ENCODE assay signal across 12 cellular contexts in the genomic region with DNA sequence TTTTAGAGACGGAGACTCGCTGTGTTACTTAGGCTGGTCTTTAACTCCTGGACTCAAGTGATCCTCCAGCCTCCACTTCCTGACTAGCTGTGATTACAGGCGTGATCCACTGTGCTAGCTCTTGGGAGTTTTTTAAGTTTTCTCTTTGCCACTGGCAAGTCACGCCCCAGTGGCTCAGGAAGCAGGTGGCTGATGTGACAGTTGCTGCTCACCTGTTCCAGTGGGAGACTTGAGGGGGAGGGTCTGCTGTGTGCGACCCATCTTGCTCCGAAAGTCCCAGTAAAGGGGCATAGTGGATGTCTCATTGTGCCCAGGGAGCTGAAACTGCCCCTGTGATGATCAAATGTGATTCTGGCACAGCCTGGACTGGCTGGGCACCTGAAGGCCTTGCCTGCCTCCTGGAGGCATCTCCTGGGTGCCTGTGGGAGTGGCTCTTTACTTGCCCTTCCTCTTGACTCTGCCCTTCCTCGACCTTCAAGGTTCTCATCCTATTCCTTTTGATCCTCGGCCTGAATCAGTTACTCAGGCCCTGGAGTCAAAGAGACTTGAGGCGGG. TPM values are rescaled to one million over a fixed set of nuclear protein-coding genes. Genes with fewer than 3 reads are reported as not detected.
A peak's percentile ranks its signal among the peaks of the same experiment; 100 is the strongest.
DNase-seq lines count a peak whose midpoint lies in the region; ATAC-seq, FAIRE-seq and TF ChIP-seq lines count a peak whose summit lies in the region.
"Had no signal": no experiment of that assay in that cellular context is flagged by ENCODE, and none has a peak within 500 bp of the region (broad histone marks: within the 10 kb centered on the region; RNA-seq: fewer than 3 reads in every experiment).

No MANE protein-coding gene starts in this region.

- H3K9me3 ChIP-seq in Peyer's patch, result no peaks in the 10 kb centered on the region

- no peak overlapping the region for H3K4me3 ChIP-seq in Peyer's patch
- H3K4me3 ChIP-seq: SK-N-MC had no signal

- FAIRE-seq in GM12891 (lab: Jason Lieb, UNC), result peak; percentile 81

- TF ChIP-seq CTCF in 22Rv1 (IDR thresholded peaks at IDR 0.05), result no peak
- peak in 4 of 6 experiments; percentile 5 to 45 (median 32) for TF ChIP-seq CTCF in Peyer's patch (IDR thresholded peaks at IDR 0.05)

- DNase-seq in GM12891 (ENCODE audit: insufficient read length, low spot score) (no peak), Peyer's patch (peak in 2 of 3 donors; percentile 34 to 53), left kidney (ENCODE audit: low read depth, low spot score) (peak; percentile 72), UCSD-AML1 (lab: John Stamatoyannopoulos, UW; ENCODE audit: unreplicated experiment) (no peak), epidermal melanocyte (ENCODE audit: insufficient read length, low spot score) (no peak), NOMO-1 treated with DMSO at 0.1 percent for 48 hours (lab: John Stamatoyannopoulos, UW; ENCODE audit: unreplicated experiment) (no peak)
- DNase-seq: AML-193, caudate nucleus, foreskin fibroblast had no signal

- H3K36me3 ChIP-seq in Peyer's patch, result no peaks in the 10 kb centered on the region

- H3K27me3 ChIP-seq in Peyer's patch, result no peaks in the 10 kb centered on the region

- no peak for TF ChIP-seq POLR2A in GM12891 (IDR thresholded peaks at IDR 0.05; ENCODE audit: low read depth, low read length)
- TF ChIP-seq POLR2A in Peyer's patch (IDR thresholded peaks at IDR 0.05), result no peak

- no peak for ATAC-seq in HG03457 (IDR thresholded peaks at IDR 0.05; ENCODE audit: unreplicated experiment)

- H3K4me1 ChIP-seq in Peyer's patch, result peaks cover 0 to 15% (median 2%) of the 10 kb centered on the region in 4 donors

- H3K27ac ChIP-seq in 22Rv1, result 0 out of 2 replicates have a peak overlapping the region, but pooled peaks have one; percentile 4
- H3K27ac ChIP-seq in Peyer's patch, result peak overlapping the region in 2 of 4 donors; percentile 38 to 50
- H3K27ac ChIP-seq: SK-N-MC had no signal

TF ChIP-seq in GM12891, 5 proteins besides CTCF, POLR2A, EP300 and RAD21:
- TF ChIP-seq PAX5 (IDR thresholded peaks at IDR 0.05; ENCODE audit: insufficient read depth, low read length, severe bottlenecking) (peak; percentile 87), POLR2AphosphoS5 (IDR thresholded peaks at IDR 0.05; ENCODE audit: low read depth, low read length) (no peak)

RNA-seq across cellular contexts. Expression of gene SMARCA4, which starts 7.8 kb away (rescaled TPM):
- polyA plus RNA-seq in GM12891 (2012; ENCODE audit: low read depth, missing spikeins), result 98.5 TPM
- total RNA-seq in Peyer's patch, result 100 to 1,000 TPM in 2 of 4 donors, 10 to 100 TPM in 2; 68.3 to 208 (median 114) TPM

RNA-seq across cellular contexts. Expression of gene TIMM29, which starts 40.0 kb away (rescaled TPM):
- polyA plus RNA-seq in GM12891 (2012; ENCODE audit: low read depth, missing spikeins), result 14.2 TPM
- total RNA-seq in Peyer's patch, result 10 to 100 TPM; 28.0 to 39.5 (median 34.1) TPM

RNA-seq across cellular contexts. Expression of gene YIPF2, which starts 40.2 kb away (rescaled TPM):
- 27.8 TPM for polyA plus RNA-seq in GM12891 (2012; ENCODE audit: low read depth, missing spikeins)
- 10 to 100 TPM; 30.5 to 60.1 (median 49.3) TPM for total RNA-seq in Peyer's patch

Comparison
In these comparisons a context has a peak if more than half of its experiments do, and no peak if none do; other contexts are left out.
1. DNase-seq: peak in Peyer's patch (2 of 3) and left kidney (single experiment); none in GM12891 (single experiment), UCSD-AML1 (single experiment), epidermal melanocyte (single experiment) and NOMO-1 treated with DMSO at 0.1 percent for 48 hours (single experiment).